8 cellular contexts compared by ENCODE assay signal in genomic region chr22:42270178-42270511, GRCh38. TPM values are rescaled to one million over a fixed set of nuclear protein-coding genes. Genes with fewer than 3 reads are reported as not detected.
DNase-seq lines count a peak whose midpoint lies in the region; ATAC-seq and TF ChIP-seq lines count a peak whose summit lies in the region.

No MANE protein-coding gene starts in this region.

- peak; percentile 33 for ATAC-seq in GM21529 (IDR thresholded peaks at IDR 0.05; ENCODE audit: unreplicated experiment)

- H3K4me1 ChIP-seq in DOHH2 (ENCODE audit: control insufficient read depth, low read length) (peaks cover 28% of the 10 kb centered on the region), iPS DF 6.9 (ENCODE audit: control insufficient read depth, insufficient read depth, low read length) (peaks cover 5% of the 10 kb centered on the region; the same call in 1 of the 2 replicates), skeletal muscle tissue (ENCODE audit: control insufficient read depth in 3 of 3, insufficient read depth in 3 of 3, low read length in 3 of 3) (peaks cover 6 to 15% (median 8%) of the 10 kb centered on the region in 3 donors)

- peaks cover 9% of the 10 kb centered on the region for H3K36me3 ChIP-seq in DOHH2 (ENCODE audit: control insufficient read depth, low read length)
- no peaks in the 10 kb centered on the region for H3K36me3 ChIP-seq in iPS DF 6.9 (ENCODE audit: control insufficient read depth, insufficient read depth, low read length)
- H3K36me3 ChIP-seq in skeletal muscle tissue (ENCODE audit: control insufficient read depth in 3 of 3, insufficient read depth in 3 of 3, low read length in 3 of 3), result no peaks in the 10 kb centered on the region

- H3K27me3 Mint-ChIP-seq in activated naive CD4-positive, alpha-beta T cell treated with anti-CD3 and anti-CD28 coated beads, Interleukin-2, amount 50 U/mL, for 24 hours, result no peaks in the 10 kb centered on the region

- H3K27ac Mint-ChIP-seq in activated naive CD4-positive, alpha-beta T cell treated with anti-CD3 and anti-CD28 coated beads, Interleukin-2, amount 50 U/mL, for 24 hours, result no peak overlapping the region

- peak overlapping the region; percentile 90 for H3K4me3 Mint-ChIP-seq in activated naive CD4-positive, alpha-beta T cell treated with anti-CD3 and anti-CD28 coated beads, Interleukin-2, amount 50 U/mL, for 24 hours

- no peaks in the 10 kb centered on the region for H3F3A ChIP-seq in DOHH2 (ENCODE audit: control insufficient read depth, insufficient read depth)

- WGBS in iPS DF 6.9 (ENCODE audit: insufficient coverage, insufficient read length), result no CpG with 5 or more reads among the region's 37 CpGs

- H3K4me2 ChIP-seq in DOHH2 (ENCODE audit: low read length), result peak overlapping the region; percentile 78

- H3K9ac ChIP-seq in skeletal muscle tissue (ENCODE audit: low read depth in 1 of 3, low read length in 3 of 3), result peak overlapping the region; percentile 70 to 88 (median 85)

- H3K36me3 Mint-ChIP-seq in activated naive CD4-positive, alpha-beta T cell treated with anti-CD3 and anti-CD28 coated beads, Interleukin-2, amount 50 U/mL, for 24 hours, result no peaks in the 10 kb centered on the region

- peaks cover 50% of the 10 kb centered on the region for H3K79me2 ChIP-seq in DOHH2 (ENCODE audit: control insufficient read depth, low read length)

- H4K20me1 ChIP-seq in DOHH2 (ENCODE audit: control insufficient read depth, insufficient read depth, low read depth, low read length), result peaks cover 17% of the 10 kb centered on the region

- no peaks in the 10 kb centered on the region for H3K9me2 ChIP-seq in DOHH2 (replicated peaks; ENCODE audit: control insufficient read depth, low read length)

- no peaks in the 10 kb centered on the region for H3K27me3 ChIP-seq in DOHH2 (ENCODE audit: control insufficient read depth, low read length)
- H3K27me3 ChIP-seq in iPS DF 6.9 (ENCODE audit: control insufficient read depth, insufficient read depth, low read length), result no peaks in the 10 kb centered on the region
- no peaks in the 10 kb centered on the region for H3K27me3 ChIP-seq in skeletal muscle tissue (ENCODE audit: control insufficient read depth in 3 of 3, insufficient read depth in 3 of 3, low read length in 3 of 3)

- H3K9me3 ChIP-seq in DOHH2 (ENCODE audit: control insufficient read depth, insufficient read depth, low read length) (no peaks in the 10 kb centered on the region), iPS DF 6.9 (ENCODE audit: control insufficient read depth, insufficient read depth, low read length) (no peaks in the 10 kb centered on the region), skeletal muscle tissue (ENCODE audit: control insufficient read depth in 3 of 3, low read length in 3 of 3) (no peaks in the 10 kb centered on the region)

- no peaks in the 10 kb centered on the region for H3K9me3 Mint-ChIP-seq in activated naive CD4-positive, alpha-beta T cell treated with anti-CD3 and anti-CD28 coated beads, Interleukin-2, amount 50 U/mL, for 24 hours

- H3K4me3 ChIP-seq in DOHH2 (ENCODE audit: low read length), result peak overlapping the region; percentile 89
- H3K4me3 ChIP-seq in Jurkat, Clone E6-1 (ENCODE audit: low read length), result peak overlapping the region; percentile 83
- H3K4me3 ChIP-seq in iPS DF 6.9 (ENCODE audit: low read length), result peak overlapping the region; percentile 74
- H3K4me3 ChIP-seq in skeletal muscle tissue (ENCODE audit: low read length in 3 of 3), result peak overlapping the region; percentile 71 to 78 (median 78)

- H3K4me1 Mint-ChIP-seq in activated naive CD4-positive, alpha-beta T cell treated with anti-CD3 and anti-CD28 coated beads, Interleukin-2, amount 50 U/mL, for 24 hours, result peaks cover 37% of the 10 kb centered on the region

- H3K27ac ChIP-seq in DOHH2 (ENCODE audit: low read depth, low read length), result peak overlapping the region; percentile 66
- H3K27ac ChIP-seq in iPS DF 6.9 (ENCODE audit: low read length), result no peak overlapping the region
- H3K27ac ChIP-seq in skeletal muscle tissue (ENCODE audit: low read depth, low read length), result peak overlapping the region; percentile 54

- DNase-seq in Jurkat, Clone E6-1 (ENCODE audit: low read depth, low spot score), result no peak
- DNase-seq in iPS DF 6.9 (ENCODE audit: low read depth, low spot score) (no peak), SKM-1 treated with dmso at 0.1 percent for 144 hours (lab: John Stamatoyannopoulos, UW; ENCODE audit: unreplicated experiment) (no peak), NCI-H446 (lab: John Stamatoyannopoulos, UW) (no peak)

- TF ChIP-seq CTCF in DOHH2 (IDR thresholded peaks at IDR 0.05; ENCODE audit: low read depth, low read length, poor library complexity, severe bottlenecking), result no peak

RNA-seq across cellular contexts. Expression of gene TCF20, which starts 0.3 kb away (rescaled TPM):
- polyA plus RNA-seq in Jurkat, Clone E6-1 (2012; ENCODE audit: insufficient read depth, insufficient read length), result 22.1 TPM
- 13.0 TPM for total RNA-seq in skeletal muscle tissue
